11 cellular contexts compared by ENCODE assay signal in the genomic region with DNA sequence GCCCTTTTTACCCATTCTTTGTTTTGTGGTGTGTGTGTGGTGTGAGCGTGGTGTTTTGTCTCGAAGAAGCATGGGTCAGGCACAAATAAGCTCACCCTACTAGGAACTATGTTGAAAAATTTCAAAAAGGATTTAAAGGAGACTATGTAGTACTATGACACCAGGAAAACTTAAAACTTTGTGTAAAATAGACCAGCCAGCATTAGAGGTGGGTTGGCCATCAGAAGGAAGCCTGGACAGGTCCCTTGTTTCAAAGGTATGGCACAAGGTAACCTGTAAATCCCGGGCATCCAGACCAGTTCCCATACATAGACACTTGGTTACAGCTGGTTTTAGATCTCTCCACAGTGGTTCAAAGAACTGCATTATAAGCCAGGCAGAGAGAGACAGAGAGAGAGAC. TPM values are rescaled to one million over a fixed set of nuclear protein-coding genes. Genes with fewer than 3 reads are reported as not detected.
A peak's percentile ranks its signal among the peaks of the same experiment; 100 is the strongest.
DNase-seq lines count a peak whose midpoint lies in the region; ATAC-seq and TF ChIP-seq lines count a peak whose summit lies in the region.
"Not testable (repeated sequence)": the region's sequence is repeated elsewhere in the genome, so short reads cannot be mapped to it uniquely, and the experiment has no call there.
"Had no signal": no experiment of that assay in that cellular context is flagged by ENCODE, and none has a peak within 500 bp of the region (broad histone marks: within the 10 kb centered on the region; RNA-seq: fewer than 3 reads in every experiment).

No MANE protein-coding gene starts in this region.

- peak overlapping the region; percentile 51 for H3K27ac Mint-ChIP-seq in CD4-positive, alpha-beta T cell
- peak overlapping the region; percentile 85 for H3K27ac Mint-ChIP-seq in activated CD4-positive, alpha-beta T cell treated with anti-CD3 and anti-CD28 coated beads, Interleukin-2, amount 10 ng/mL, durations not matched to agents 7 days and 5 days
- peak overlapping the region; percentile 89 for H3K27ac Mint-ChIP-seq in activated T-cell treated with anti-CD3 and anti-CD28 coated beads, Interleukin-2, amount 50 U/mL, for 72 hours
- peak overlapping the region; percentile 88 for H3K27ac Mint-ChIP-seq in activated naive CD8-positive, alpha-beta T cell treated with anti-CD3 and anti-CD28 coated beads, Interleukin-2, amount 50 U/mL, for 24 hours
- peak overlapping the region; percentile 92 for H3K27ac Mint-ChIP-seq in memory B cell
- peak overlapping the region; percentile 91 for H3K27ac Mint-ChIP-seq in stimulated activated memory B cell treated with anti-CD40 and anti-IgM and Interleukin-4, amounts not matched to agents 10 μg/mL and 1 μg/mL and 100 μg/mL, for 72 hours

- POLR2A ChIA-PET in CD4-positive, alpha-beta T cell (lab: Charles Lee): interaction anchor here (0.7 kb wide), 1 partner anchor 74 kb away, joined by 3 read pairs; no protein-coding TSS in a partner anchor
- POLR2A ChIA-PET in activated CD4-positive, alpha-beta T cell treated with anti-CD3 and anti-CD28 coated beads, Interleukin-2, amount 10 ng/mL, durations not matched to agents 7 days and 5 days (lab: Charles Lee): not testable (repeated sequence)

- not testable (repeated sequence) for H3K27ac ChIP-seq in CD4-positive, alpha-beta T cell (ENCODE audit: low read depth, low read length)
- H3K27ac ChIP-seq in OCI-LY3 (ENCODE audit: low read length): peak overlapping the region; percentile 99

- not testable (repeated sequence) for H3K36me3 ChIP-seq in OCI-LY3 (replicated peaks; ENCODE audit: low read depth, low read length)

- peak overlapping the region; percentile 62 for H3K4me3 Mint-ChIP-seq in CD4-positive, alpha-beta T cell
- peak overlapping the region; percentile 37 for H3K4me3 Mint-ChIP-seq in activated CD4-positive, alpha-beta T cell treated with anti-CD3 and anti-CD28 coated beads, Interleukin-2, amount 10 ng/mL, durations not matched to agents 7 days and 5 days
- peak overlapping the region; percentile 23 to 73 for H3K4me3 Mint-ChIP-seq in activated T-cell treated with anti-CD3 and anti-CD28 coated beads, Interleukin-2, amount 50 U/mL, for 72 hours
- peak overlapping the region; percentile 78 for H3K4me3 Mint-ChIP-seq in activated naive CD8-positive, alpha-beta T cell treated with anti-CD3 and anti-CD28 coated beads, Interleukin-2, amount 50 U/mL, for 24 hours
- peak overlapping the region; percentile 88 for H3K4me3 Mint-ChIP-seq in memory B cell
- peak overlapping the region; percentile 85 for H3K4me3 Mint-ChIP-seq in stimulated activated memory B cell treated with anti-CD40 and anti-IgM and Interleukin-4, amounts not matched to agents 10 μg/mL and 1 μg/mL and 100 μg/mL, for 72 hours

- ATAC-seq in CD4-positive, alpha-beta T cell (ENCODE audit: poor library complexity); activated T-cell treated with anti-CD3 and anti-CD28 coated beads, Interleukin-2, amount 50 U/mL, for 72 hours (replicated peaks in 1 of 2); activated naive CD8-positive, alpha-beta T cell treated with anti-CD3 and anti-CD28 coated beads, Interleukin-2, amount 50 U/mL, for 24 hours; memory B cell (ENCODE audit: low read depth); stimulated activated memory B cell treated with anti-CD40 and anti-IgM and Interleukin-4, amounts not matched to agents 10 μg/mL and 1 μg/mL and 100 μg/mL, for 72 hours: not testable (repeated sequence)

- H3K27me3 ChIP-seq in CD4-positive, alpha-beta T cell (ENCODE audit: control insufficient read depth, insufficient read depth, low read length); OCI-LY3 (ENCODE audit: low read depth, low read length): not testable (repeated sequence)

- H4K20me1 ChIP-seq in OCI-LY3 (ENCODE audit: insufficient read depth, low read length): not testable (repeated sequence)

- H3K4me3 ChIP-seq in GM12865 (ENCODE audit: low read depth, low read length): peak overlapping the region; percentile 63
- peak overlapping the region; percentile 91 for H3K4me3 ChIP-seq in OCI-LY3 (ENCODE audit: low read length)

- not testable (repeated sequence) for H3K36me3 Mint-ChIP-seq in CD4-positive, alpha-beta T cell (ENCODE audit: low read depth); activated naive CD8-positive, alpha-beta T cell treated with anti-CD3 and anti-CD28 coated beads, Interleukin-2, amount 50 U/mL, for 24 hours (ENCODE audit: low read depth); memory B cell
- peaks cover 26% of the 10 kb centered on the region for H3K36me3 Mint-ChIP-seq in activated CD4-positive, alpha-beta T cell treated with anti-CD3 and anti-CD28 coated beads, Interleukin-2, amount 10 ng/mL, durations not matched to agents 7 days and 5 days (ENCODE audit: low read depth)
- peaks cover 10 to 11% of the 10 kb centered on the region in 2 donors for H3K36me3 Mint-ChIP-seq in activated T-cell treated with anti-CD3 and anti-CD28 coated beads, Interleukin-2, amount 50 U/mL, for 72 hours (ENCODE audit: insufficient read depth in 2 of 2)
- H3K36me3 Mint-ChIP-seq in stimulated activated memory B cell treated with anti-CD40 and anti-IgM and Interleukin-4, amounts not matched to agents 10 μg/mL and 1 μg/mL and 100 μg/mL, for 72 hours: peaks cover 17% of the 10 kb centered on the region

- CTCF ChIA-PET in CD4-positive, alpha-beta T cell (lab: Charles Lee): not testable (repeated sequence)
- CTCF ChIA-PET in activated CD4-positive, alpha-beta T cell treated with anti-CD3 and anti-CD28 coated beads, Interleukin-2, amount 10 ng/mL, durations not matched to agents 7 days and 5 days (lab: Charles Lee): interaction anchor here (0.6 kb wide), 1 partner anchor 61 kb away, joined by 3 read pairs; no protein-coding TSS in a partner anchor

- H3K4me1 ChIP-seq in OCI-LY3 (ENCODE audit: low read length): peaks cover 42% of the 10 kb centered on the region

- peaks cover 28% of the 10 kb centered on the region for H3K4me1 Mint-ChIP-seq in CD4-positive, alpha-beta T cell (ENCODE audit: low read depth)
- H3K4me1 Mint-ChIP-seq in activated CD4-positive, alpha-beta T cell treated with anti-CD3 and anti-CD28 coated beads, Interleukin-2, amount 10 ng/mL, durations not matched to agents 7 days and 5 days: peaks cover 28% of the 10 kb centered on the region
- H3K4me1 Mint-ChIP-seq in activated T-cell treated with anti-CD3 and anti-CD28 coated beads, Interleukin-2, amount 50 U/mL, for 72 hours (ENCODE audit: low read depth): peaks cover 18% of the 10 kb centered on the region
- H3K4me1 Mint-ChIP-seq in activated naive CD8-positive, alpha-beta T cell treated with anti-CD3 and anti-CD28 coated beads, Interleukin-2, amount 50 U/mL, for 24 hours: peaks cover 27% of the 10 kb centered on the region
- peaks cover 30% of the 10 kb centered on the region for H3K4me1 Mint-ChIP-seq in memory B cell
- peaks cover 35% of the 10 kb centered on the region for H3K4me1 Mint-ChIP-seq in stimulated activated memory B cell treated with anti-CD40 and anti-IgM and Interleukin-4, amounts not matched to agents 10 μg/mL and 1 μg/mL and 100 μg/mL, for 72 hours

- peak overlapping the region; percentile 94 for H3K4me2 ChIP-seq in OCI-LY3 (ENCODE audit: low read length)

- intact Hi-C loops in CD4-positive, alpha-beta T cell (cut with DNase I, micrococcal nuclease): not testable (repeated sequence)

- DNase-seq in CD4-positive, alpha-beta T cell; activated CD4-positive, alpha-beta T cell treated with anti-CD3 and anti-CD28 coated beads, Interleukin-2, amount 10 ng/mL, durations not matched to agents 7 days and 5 days; activated T-cell treated with anti-CD3 and anti-CD28 coated beads, Interleukin-2, amount 50 U/mL, for 72 hours; activated naive CD8-positive, alpha-beta T cell treated with anti-CD3 and anti-CD28 coated beads, Interleukin-2, amount 50 U/mL, for 24 hours; memory B cell (ENCODE audit: low spot score in 2 of 2): not testable (repeated sequence)
- peak; percentile 12 for DNase-seq in GM12865 (ENCODE audit: low read depth)

- H3K9me3 ChIP-seq in CD4-positive, alpha-beta T cell (ENCODE audit: control insufficient read depth, low read length); OCI-LY3 (ENCODE audit: insufficient read depth, low read length): not testable (repeated sequence)

- peaks cover 56% of the 10 kb centered on the region for H3K79me2 ChIP-seq in OCI-LY3 (ENCODE audit: low read length)

- TF ChIP-seq CTCF in CD4-positive, alpha-beta T cell (IDR thresholded peaks at IDR 0.05); GM12865 (IDR thresholded peaks at IDR 0.05; ENCODE audit: insufficient read depth, low read depth, low read length, missing control alignments); OCI-LY3 (IDR thresholded peaks at IDR 0.05; ENCODE audit: low read depth, low read length): not testable (repeated sequence)

- H3K9ac ChIP-seq in OCI-LY3 (ENCODE audit: low read length): peak overlapping the region; percentile 96

- H2AFZ ChIP-seq in OCI-LY3 (ENCODE audit: low read depth, low read length): not testable (repeated sequence)

- not testable (repeated sequence) for H3K9me3 Mint-ChIP-seq in CD4-positive, alpha-beta T cell; activated T-cell treated with anti-CD3 and anti-CD28 coated beads, Interleukin-2, amount 50 U/mL, for 72 hours; activated naive CD8-positive, alpha-beta T cell treated with anti-CD3 and anti-CD28 coated beads, Interleukin-2, amount 50 U/mL, for 24 hours; memory B cell; stimulated activated memory B cell treated with anti-CD40 and anti-IgM and Interleukin-4, amounts not matched to agents 10 μg/mL and 1 μg/mL and 100 μg/mL, for 72 hours
- peaks cover 35% of the 10 kb centered on the region for H3K9me3 Mint-ChIP-seq in activated CD4-positive, alpha-beta T cell treated with anti-CD3 and anti-CD28 coated beads, Interleukin-2, amount 10 ng/mL, durations not matched to agents 7 days and 5 days

- H3K27me3 Mint-ChIP-seq in CD4-positive, alpha-beta T cell; activated CD4-positive, alpha-beta T cell treated with anti-CD3 and anti-CD28 coated beads, Interleukin-2, amount 10 ng/mL, durations not matched to agents 7 days and 5 days; activated T-cell treated with anti-CD3 and anti-CD28 coated beads, Interleukin-2, amount 50 U/mL, for 72 hours (ENCODE audit: low read depth); activated naive CD8-positive, alpha-beta T cell treated with anti-CD3 and anti-CD28 coated beads, Interleukin-2, amount 50 U/mL, for 24 hours; memory B cell; stimulated activated memory B cell treated with anti-CD40 and anti-IgM and Interleukin-4, amounts not matched to agents 10 μg/mL and 1 μg/mL and 100 μg/mL, for 72 hours: not testable (repeated sequence)

RNA-seq across cellular contexts. Expression of gene SAMD3, which starts 38.8 kb away (rescaled TPM):
- 10 to 100 TPM; 24.3 to 28.7 TPM for total RNA-seq in CD4-positive, alpha-beta T cell
- total RNA-seq in activated CD4-positive, alpha-beta T cell treated with anti-CD3 and anti-CD28 coated beads, Interleukin-2, amount 10 ng/mL, durations not matched to agents 7 days and 5 days: 10 to 100 TPM; 49.5 to 50.9 TPM
- 1 to 10 TPM; 3.8 to 4.6 TPM for total RNA-seq in activated T-cell treated with anti-CD3 and anti-CD28 coated beads, Interleukin-2, amount 50 U/mL, for 72 hours
- total RNA-seq: G401, HT-29, PC-3 had no signal

Comparison
In these comparisons a context has a peak if more than half of its experiments do, and no peak if none do; other contexts are left out.
1. H3K4me3 Mint-ChIP-seq: peak in every context shown above with its lines; median percentile 88 in memory B cell; 85 in stimulated activated memory B cell treated with anti-CD40 and anti-IgM and Interleukin-4, amounts not matched to agents 10 μg/mL and 1 μg/mL and 100 μg/mL, for 72 hours; 78 in activated naive CD8-positive, alpha-beta T cell treated with anti-CD3 and anti-CD28 coated beads, Interleukin-2, amount 50 U/mL, for 24 hours; 62 in CD4-positive, alpha-beta T cell; 48 in activated T-cell treated with anti-CD3 and anti-CD28 coated beads, Interleukin-2, amount 50 U/mL, for 72 hours; 37 in activated CD4-positive, alpha-beta T cell treated with anti-CD3 and anti-CD28 coated beads, Interleukin-2, amount 10 ng/mL, durations not matched to agents 7 days and 5 days.
2. RNA of gene SAMD3, which starts 38.8 kb away (total RNA-seq): 49.5 to 50.9 TPM in activated CD4-positive, alpha-beta T cell treated with anti-CD3 and anti-CD28 coated beads, Interleukin-2, amount 10 ng/mL, durations not matched to agents 7 days and 5 days and 24.3 to 28.7 TPM in CD4-positive, alpha-beta T cell; 3.8 to 4.6 TPM in activated T-cell treated with anti-CD3 and anti-CD28 coated beads, Interleukin-2, amount 50 U/mL, for 72 hours; every median in the first group is over 4 times any median in the second.
3. Peak in every context shown above with its lines, with median percentiles within 50 percentile points of each other: H3K27ac Mint-ChIP-seq.